ENCODE assay signal across 8 cellular contexts in the genomic region with DNA sequence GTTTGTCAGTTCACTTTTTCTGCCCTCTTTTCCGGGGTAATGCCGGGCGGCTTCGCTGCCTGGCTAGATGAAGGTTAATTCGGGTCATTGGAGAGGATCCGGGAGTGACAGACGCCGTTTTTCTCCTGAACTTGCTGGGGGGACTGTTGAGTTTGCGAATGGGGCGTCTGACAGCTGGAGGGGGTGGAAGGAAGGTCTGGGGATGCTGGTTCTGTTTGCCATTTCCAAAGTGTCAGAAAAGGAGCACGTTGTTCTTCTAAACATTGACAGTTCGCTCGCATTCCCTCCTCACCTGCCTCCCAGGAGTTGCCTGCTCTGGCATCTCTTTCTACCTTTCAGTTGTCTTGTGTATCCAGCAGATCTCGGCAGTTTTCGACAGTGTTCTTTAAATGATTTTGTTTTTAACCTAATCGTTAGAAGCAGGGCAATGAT. TPM values are rescaled to one million over a fixed set of nuclear protein-coding genes. Genes with fewer than 3 reads are reported as not detected.
DNase-seq lines count a peak whose midpoint lies in the region; ATAC-seq and TF ChIP-seq lines count a peak whose summit lies in the region.

No MANE protein-coding gene starts in this region.

- peak overlapping the region; percentile 70 for H3K4me3 ChIP-seq in BJ (ENCODE audit: low read depth, low read length)
- H3K4me3 ChIP-seq in skeletal muscle satellite cell (ENCODE audit: low read length), result peak overlapping the region; percentile 90

- H3K4me1 Mint-ChIP-seq in activated CD4-positive, alpha-beta memory T cell treated with anti-CD3 and anti-CD28 coated beads, Interleukin-2, amount 10 ng/mL, durations not matched to agents 7 days and 5 days, result peaks cover 68% of the 10 kb centered on the region

- H3K27ac Mint-ChIP-seq in activated CD4-positive, alpha-beta memory T cell treated with anti-CD3 and anti-CD28 coated beads, Interleukin-2, amount 10 ng/mL, durations not matched to agents 7 days and 5 days, result peak overlapping the region; percentile 98

- no peaks in the 10 kb centered on the region for H3K27me3 ChIP-seq in BJ (ENCODE audit: control insufficient read depth, insufficient read depth, low read length)
- no peaks in the 10 kb centered on the region for H3K27me3 ChIP-seq in skeletal muscle satellite cell (ENCODE audit: control insufficient read depth, insufficient read depth, low read length)

- H3K27me3 Mint-ChIP-seq in activated CD4-positive, alpha-beta memory T cell treated with anti-CD3 and anti-CD28 coated beads, Interleukin-2, amount 10 ng/mL, durations not matched to agents 7 days and 5 days, result no peaks in the 10 kb centered on the region

- H3K4me2 ChIP-seq in skeletal muscle satellite cell (ENCODE audit: low read length), result peak overlapping the region; percentile 83

- no peaks in the 10 kb centered on the region for H3K9me3 ChIP-seq in skeletal muscle satellite cell (replicated peaks; ENCODE audit: low read length)

- no peak for DNase-seq in BJ (ENCODE audit: low read depth)
- DNase-seq in activated CD4-positive, alpha-beta memory T cell treated with anti-CD3 and anti-CD28 coated beads, Interleukin-2, amount 10 ng/mL, durations not matched to agents 7 days and 5 days, result no peak
- peak; percentile 20 to 41 for DNase-seq in hippocampal formation (lab: John Stamatoyannopoulos, UW)
- DNase-seq in ACHN, result no peak
- DNase-seq in DMS153 treated with DMSO at 0.1 percent for 48 hours (lab: John Stamatoyannopoulos, UW; ENCODE audit: unreplicated experiment), result no peak

- H3K4me3 Mint-ChIP-seq in activated CD4-positive, alpha-beta memory T cell treated with anti-CD3 and anti-CD28 coated beads, Interleukin-2, amount 10 ng/mL, durations not matched to agents 7 days and 5 days, result peak overlapping the region; percentile 98

- peaks cover 29% of the 10 kb centered on the region for H3K4me1 ChIP-seq in skeletal muscle satellite cell (ENCODE audit: control insufficient read depth, insufficient read depth, low read length)

- peak overlapping the region; percentile 93 for H3K9ac ChIP-seq in skeletal muscle satellite cell (ENCODE audit: low read depth, low read length)

- H3K36me3 ChIP-seq in BJ (ENCODE audit: control insufficient read depth, insufficient read depth, low read length) (no peaks in the 10 kb centered on the region), skeletal muscle satellite cell (ENCODE audit: insufficient read depth, low read length) (peaks cover 5% of the 10 kb centered on the region)

- POLR2A ChIA-PET in BJ (lab: Charles Lee), result no interaction called here
- POLR2A ChIA-PET in activated CD4-positive, alpha-beta memory T cell treated with anti-CD3 and anti-CD28 coated beads, Interleukin-2, amount 10 ng/mL, durations not matched to agents 7 days and 5 days (lab: Charles Lee), result interaction anchor here (0.7 to 3.2 kb wide), 10 partner anchors 9 to 601 kb away, joined by 3 to 99 read pairs (median 6); partner anchors contain the start of genes EIF2A, ERICH6, GPR171 and SERP1

- TF ChIP-seq CTCF in BJ (IDR thresholded peaks at IDR 0.05; ENCODE audit: insufficient read depth, low read depth, low read length), result no peak

- in situ Hi-C loops in ACHN (cut with HindIII; ENCODE audit: low pct_ligation_motif_present, low pct_unique_long_range_greater_than_20kb, low sequenced_read_pairs), result no loop called here

- no peaks in the 10 kb centered on the region for H3K9me3 Mint-ChIP-seq in activated CD4-positive, alpha-beta memory T cell treated with anti-CD3 and anti-CD28 coated beads, Interleukin-2, amount 10 ng/mL, durations not matched to agents 7 days and 5 days

- ATAC-seq in HG03025 (IDR thresholded peaks at IDR 0.05; ENCODE audit: low FRiP score, unreplicated experiment), result peak; percentile 5
- ATAC-seq in GM21786 (IDR thresholded peaks at IDR 0.05; ENCODE audit: unreplicated experiment), result no peak

- peaks cover 60% of the 10 kb centered on the region for H3K36me3 Mint-ChIP-seq in activated CD4-positive, alpha-beta memory T cell treated with anti-CD3 and anti-CD28 coated beads, Interleukin-2, amount 10 ng/mL, durations not matched to agents 7 days and 5 days (ENCODE audit: low read depth)

- CTCF ChIA-PET in BJ (lab: Yijun Ruan, JAX), result no interaction called here
- CTCF ChIA-PET in activated CD4-positive, alpha-beta memory T cell treated with anti-CD3 and anti-CD28 coated beads, Interleukin-2, amount 10 ng/mL, durations not matched to agents 7 days and 5 days (lab: Charles Lee), result no interaction called here

RNA-seq across cellular contexts. Expression of gene SELENOT, which starts 0.8 kb away (rescaled TPM):
- 321 and 541 TPM in 2 replicates for polyA plus RNA-seq in BJ (2011; rRNA removed)
- 97.5 and 160 TPM in 2 replicates for polyA minus RNA-seq in BJ (2011; rRNA and poly(A)+ RNA removed)
- total RNA-seq in activated CD4-positive, alpha-beta memory T cell treated with anti-CD3 and anti-CD28 coated beads, Interleukin-2, amount 10 ng/mL, durations not matched to agents 7 days and 5 days, result 100 to 1,000 TPM; 124 to 130 TPM
- 108 and 118 TPM in 2 replicates for total RNA-seq in skeletal muscle satellite cell (2012; rRNA removed)

RNA-seq across cellular contexts. Expression of gene EIF2A, which starts 57.3 kb away (rescaled TPM):
- polyA plus RNA-seq in BJ (2011; rRNA removed), result 53.1 and 90.6 TPM in 2 replicates
- 41.8 and 44.5 TPM in 2 replicates for polyA minus RNA-seq in BJ (2011; rRNA and poly(A)+ RNA removed)
- 10 to 100 TPM; 81.7 to 86.4 TPM for total RNA-seq in activated CD4-positive, alpha-beta memory T cell treated with anti-CD3 and anti-CD28 coated beads, Interleukin-2, amount 10 ng/mL, durations not matched to agents 7 days and 5 days
- 172 and 188 TPM in 2 replicates for total RNA-seq in skeletal muscle satellite cell (2012; rRNA removed)

RNA-seq across cellular contexts. Expression of gene SERP1, which starts 57.6 kb away (rescaled TPM):
- polyA plus RNA-seq in BJ (2011; rRNA removed), result 86.5 and 96.3 TPM in 2 replicates
- 24.0 and 28.4 TPM in 2 replicates for polyA minus RNA-seq in BJ (2011; rRNA and poly(A)+ RNA removed)
- total RNA-seq in activated CD4-positive, alpha-beta memory T cell treated with anti-CD3 and anti-CD28 coated beads, Interleukin-2, amount 10 ng/mL, durations not matched to agents 7 days and 5 days, result 10 to 100 TPM; 98.4 to 98.5 TPM
- 209 and 224 TPM in 2 replicates for total RNA-seq in skeletal muscle satellite cell (2012; rRNA removed)

Comparison
In these comparisons a context has a peak if more than half of its experiments do, and no peak if none do; other contexts are left out.
1. DNase-seq: peak in hippocampal formation (2 of 2); none in BJ (single experiment), activated CD4-positive, alpha-beta memory T cell treated with anti-CD3 and anti-CD28 coated beads, Interleukin-2, amount 10 ng/mL, durations not matched to agents 7 days and 5 days (single experiment), ACHN (single experiment) and DMS153 treated with DMSO at 0.1 percent for 48 hours (single experiment).